8 cellular contexts compared by ENCODE assay signal in the genomic region with DNA sequence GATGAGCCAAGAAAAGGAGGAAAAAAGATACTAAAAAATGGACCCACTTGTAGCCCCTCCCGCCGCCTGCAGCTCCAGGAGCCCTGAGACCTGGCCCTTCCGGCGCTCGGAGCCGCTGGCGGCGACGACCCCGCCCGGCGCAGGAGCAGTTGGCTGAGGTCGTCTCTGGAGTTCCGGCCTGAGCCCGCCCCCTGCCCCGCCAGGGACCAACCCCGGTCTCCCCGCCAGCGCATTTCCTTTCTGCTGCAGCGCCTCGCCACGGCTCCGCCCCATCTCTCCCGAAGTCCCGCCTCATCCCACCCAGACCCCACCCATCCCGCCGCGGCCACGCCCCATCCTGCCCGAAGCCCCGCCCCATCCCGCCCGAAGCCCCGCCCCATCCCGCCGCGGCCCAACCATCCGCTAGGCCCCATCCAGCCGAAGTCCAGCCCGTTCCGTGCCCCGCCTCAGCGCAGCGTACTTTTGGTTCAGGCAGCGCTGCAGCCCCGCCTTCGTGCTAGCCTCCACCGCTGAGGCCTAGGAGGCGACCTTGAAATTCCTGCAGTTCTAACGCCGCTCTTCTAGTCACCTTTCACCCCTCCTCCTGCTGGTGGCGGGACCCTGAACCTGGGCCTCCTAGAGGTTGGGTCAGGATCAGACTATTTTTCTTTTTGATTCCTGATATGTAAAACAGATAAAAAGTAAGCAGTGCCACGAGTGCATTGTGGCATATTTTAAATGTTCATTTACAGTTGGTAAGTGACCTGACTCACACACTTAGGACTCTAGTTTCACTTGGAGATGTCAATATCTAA. TPM values are rescaled to one million over a fixed set of nuclear protein-coding genes. Genes with fewer than 3 reads are reported as not detected.
DNase-seq lines count a peak whose midpoint lies in the region; ATAC-seq and TF ChIP-seq lines count a peak whose summit lies in the region.

A gene with protein sequence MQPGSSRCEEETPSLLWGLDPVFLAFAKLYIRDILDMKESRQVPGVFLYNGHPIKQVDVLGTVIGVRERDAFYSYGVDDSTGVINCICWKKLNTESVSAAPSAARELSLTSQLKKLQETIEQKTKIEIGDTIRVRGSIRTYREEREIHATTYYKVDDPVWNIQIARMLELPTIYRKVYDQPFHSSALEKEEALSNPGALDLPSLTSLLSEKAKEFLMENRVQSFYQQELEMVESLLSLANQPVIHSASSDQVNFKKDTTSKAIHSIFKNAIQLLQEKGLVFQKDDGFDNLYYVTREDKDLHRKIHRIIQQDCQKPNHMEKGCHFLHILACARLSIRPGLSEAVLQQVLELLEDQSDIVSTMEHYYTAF (minus strand): TSS at position 132 of the 794 bp plus-strand sequence. CDS start 590 bp downstream, outside the sequence.

- peak within 1 kb of the TSS; percentile 74 to 94 (median 90) for H3K27ac ChIP-seq in BLaER1 treated with 17β-estradiol and CSF1 and Interleukin-3, amounts not matched to agents 10 nM and 100 nM
- H3K27ac ChIP-seq in left lung: peak within 1 kb of the TSS; percentile 97 to 98

- ATAC-seq in GM19328 (IDR thresholded peaks at IDR 0.05; ENCODE audit: unreplicated experiment) (peak; percentile 90), HG03520 (IDR thresholded peaks at IDR 0.05; ENCODE audit: unreplicated experiment) (peak; percentile 87), left lung (peak; percentile 95)

- H3K4me2 ChIP-seq in BLaER1 treated with 17β-estradiol and CSF1 and Interleukin-3, amounts not matched to agents 10 nM and 100 nM: peak within 1 kb of the TSS; percentile 90 to 98 (median 98)

- TF ChIP-seq CTCF in left lung (IDR thresholded peaks at IDR 0.05): peak in 1 of 2 donors; percentile 16

- H4K20me1 ChIP-seq in BLaER1 treated with 17β-estradiol and CSF1 and Interleukin-3, amounts not matched to agents 10 nM and 100 nM: no peaks in the 10 kb centered on the region

- H3K9me3 ChIP-seq in BLaER1 treated with 17β-estradiol and CSF1 and Interleukin-3, amounts not matched to agents 10 nM and 100 nM (replicated peaks in 1 of 11): peaks cover 9 to 18% (median 16%) of the 10 kb centered on the region in 11 experiments
- H3K9me3 ChIP-seq in left lung: no peaks in the 10 kb centered on the region

- H3K4me1 ChIP-seq in BLaER1 treated with 17β-estradiol and CSF1 and Interleukin-3, amounts not matched to agents 10 nM and 100 nM: peaks cover 27 to 42% (median 36%) of the 10 kb centered on the region in 10 experiments
- H3K4me1 ChIP-seq in left lung: peaks cover 20 to 46% of the 10 kb centered on the region in 2 donors

- DNase-seq in NCI-H69 (lab: John Stamatoyannopoulos, UW): peak; percentile 95
- peak; percentile 94 for DNase-seq in activated CD4-positive, alpha-beta T cell treated with anti-CD3 and anti-CD28 coated beads, Interleukin-2, amount 50 U/mL, for 1 hour
- peak; percentile 95 for DNase-seq in dedifferentiated amniotic fluid mesenchymal stem cell (ENCODE audit: extremely low spot score)
- peak; percentile 99 to 100 for DNase-seq in left lung
- peak; percentile 90 to 95 for DNase-seq in stimulated activated CD4-positive, alpha-beta T cell treated with anti-CD3 and anti-CD28 coated beads, Interleukin-2, amount 100 ng/mL, for 48 hours

- H3K36me3 ChIP-seq in BLaER1 treated with 17β-estradiol and CSF1 and Interleukin-3, amounts not matched to agents 10 nM and 100 nM: peaks cover 0 to 19% (median 13%) of the 10 kb centered on the region in 11 experiments; a peak in 17 of 22 replicates
- H3K36me3 ChIP-seq in left lung: no peaks in the 10 kb centered on the region

- peak within 1 kb of the TSS; percentile 56 to 83 (median 72) for H3K4me3 ChIP-seq in BLaER1 treated with 17β-estradiol and CSF1 and Interleukin-3, amounts not matched to agents 10 nM and 100 nM
- H3K4me3 ChIP-seq in left lung: peak within 1 kb of the TSS; percentile 55 to 70

- peak within 1 kb of the TSS; percentile 74 to 90 (median 88) for H3K9ac ChIP-seq in BLaER1 treated with 17β-estradiol and CSF1 and Interleukin-3, amounts not matched to agents 10 nM and 100 nM

- H3K27me3 ChIP-seq in BLaER1 treated with 17β-estradiol and CSF1 and Interleukin-3, amounts not matched to agents 10 nM and 100 nM: no peaks in the 10 kb centered on the region
- H3K27me3 ChIP-seq in left lung: no peaks in the 10 kb centered on the region

- intact Hi-C loops in left lung (cut with DNase I): no loop called here

RNA-seq across cellular contexts. Expression of the gene that starts here (rescaled TPM):
- total RNA-seq in left lung: 10 to 100 TPM; 44.8 to 62.8 TPM

Comparison
In these comparisons a context has a peak if more than half of its experiments do, and no peak if none do; other contexts are left out.
1. Peak in every context shown above with its lines: DNase-seq, ATAC-seq, H3K4me3 ChIP-seq and H3K27ac ChIP-seq.